ENCODE assay signal across 1 cellular context in genomic region chr2:202032841-202033316, GRCh38.
TF ChIP-seq lines count a peak whose summit lies in the region.

No MANE protein-coding gene starts in this region.

TF ChIP-seq in HepG2, 621 proteins besides CTCF, POLR2A, EP300 and RAD21 (continued from another document and continues in another):
- no peak for TF ChIP-seq ZNF143 (CRISPR knock-in tag; IDR thresholded peaks at IDR 0.05)
- TF ChIP-seq GFI1 (CRISPR knock-in tag; IDR thresholded peaks at IDR 0.05; ENCODE audit: borderline replicate concordance): no peak
- TF ChIP-seq TAF15 (IDR thresholded peaks at IDR 0.05; ENCODE audit: low read depth, low read length, poor library complexity, severe bottlenecking): peak; percentile 27
- TF ChIP-seq ZNF703 (CRISPR knock-in tag; IDR thresholded peaks at IDR 0.05; ENCODE audit: borderline replicate concordance): no peak
- no peak for TF ChIP-seq ZNF20 (CRISPR knock-in tag; IDR thresholded peaks at IDR 0.05)
- TF ChIP-seq ZNF776 (CRISPR knock-in tag; IDR thresholded peaks at IDR 0.05): no peak
- TF ChIP-seq BCL6 (CRISPR knock-in tag; IDR thresholded peaks at IDR 0.05): no peak
- no peak for TF ChIP-seq E2F5 (CRISPR knock-in tag; conservative IDR thresholded peaks at IDR 0.05)
- no peak for TF ChIP-seq KAT7 (CRISPR knock-in tag; IDR thresholded peaks at IDR 0.05; ENCODE audit: borderline replicate concordance)
- no peak for TF ChIP-seq SETDB1 (CRISPR knock-in tag; IDR thresholded peaks at IDR 0.05; ENCODE audit: borderline replicate concordance)
- TF ChIP-seq PBX3 (CRISPR knock-in tag; IDR thresholded peaks at IDR 0.05; ENCODE audit: borderline replicate concordance): no peak
- peak; percentile 45; the same call in 1 of the 2 replicates for TF ChIP-seq ARNT2 (CRISPR knock-in tag; IDR thresholded peaks at IDR 0.05; ENCODE audit: low read depth)
- TF ChIP-seq ZFP91 (CRISPR knock-in tag; IDR thresholded peaks at IDR 0.05; ENCODE audit: borderline replicate concordance): peak; percentile 47; the same call in 1 of the 2 replicates
- TF ChIP-seq HMGXB3 (CRISPR knock-in tag; IDR thresholded peaks at IDR 0.05; ENCODE audit: borderline replicate concordance): no peak
- no peak for TF ChIP-seq ZNF205 (CRISPR knock-in tag; IDR thresholded peaks at IDR 0.05)
- no peak for TF ChIP-seq JUND (CRISPR knock-in tag; IDR thresholded peaks at IDR 0.05)
- peak; percentile 30; the same call in 1 of the 2 replicates for TF ChIP-seq ZFX (CRISPR knock-in tag; IDR thresholded peaks at IDR 0.05; ENCODE audit: low read depth)
- TF ChIP-seq ZFP90 (CRISPR knock-in tag; IDR thresholded peaks at IDR 0.05; ENCODE audit: borderline replicate concordance): peak; percentile 87
- no peak for TF ChIP-seq ARNT (IDR thresholded peaks at IDR 0.05)
- TF ChIP-seq ZNF225 (CRISPR knock-in tag; IDR thresholded peaks at IDR 0.05): 0 out of 2 replicates have a peak, but pooled peaks have one; percentile 46
- no peak for TF ChIP-seq ZNF224 (CRISPR knock-in tag; IDR thresholded peaks at IDR 0.05)
- TF ChIP-seq HOXA3 (CRISPR knock-in tag; IDR thresholded peaks at IDR 0.05): 0 out of 2 replicates have a peak, but pooled peaks have one; percentile 18
- TF ChIP-seq MIER3 (CRISPR knock-in tag; IDR thresholded peaks at IDR 0.05; ENCODE audit: borderline replicate concordance): no peak
- TF ChIP-seq HINFP (CRISPR knock-in tag; IDR thresholded peaks at IDR 0.05; ENCODE audit: low read depth): no peak
- TF ChIP-seq SMAD3 (CRISPR knock-in tag; IDR thresholded peaks at IDR 0.05): no peak
- TF ChIP-seq DMAP1 (CRISPR knock-in tag; IDR thresholded peaks at IDR 0.05): no peak
- TF ChIP-seq ZNF292 (CRISPR knock-in tag; IDR thresholded peaks at IDR 0.05; ENCODE audit: borderline replicate concordance, low read depth): 0 out of 2 replicates have a peak, but pooled peaks have one; percentile 31
- no peak for TF ChIP-seq ZNF768 (CRISPR knock-in tag; IDR thresholded peaks at IDR 0.05)
- 0 out of 2 replicates have a peak, but pooled peaks have one; percentile 4 for TF ChIP-seq ZNF558 (CRISPR knock-in tag; IDR thresholded peaks at IDR 0.05; ENCODE audit: borderline replicate concordance)
- TF ChIP-seq ZSCAN20 (CRISPR knock-in tag; IDR thresholded peaks at IDR 0.05; ENCODE audit: borderline replicate concordance): peak; percentile 17; the same call in 1 of the 2 replicates
- TF ChIP-seq ZNF687 (CRISPR knock-in tag; IDR thresholded peaks at IDR 0.05): peak; percentile 57
- no peak for TF ChIP-seq ZBTB20 (CRISPR knock-in tag; IDR thresholded peaks at IDR 0.05; ENCODE audit: borderline replicate concordance, low read depth)
- TF ChIP-seq ZNF788 (CRISPR knock-in tag; IDR thresholded peaks at IDR 0.05; ENCODE audit: borderline replicate concordance): no peak
- no peak for TF ChIP-seq POLR2AphosphoS2 (IDR thresholded peaks at IDR 0.05; ENCODE audit: low read depth, low read length)
- no peak for TF ChIP-seq TRIM22 (IDR thresholded peaks at IDR 0.05)
- no peak for TF ChIP-seq PLRG1 (conservative IDR thresholded peaks at IDR 0.05)
- peak; percentile 22 for TF ChIP-seq AGO1 (IDR thresholded peaks at IDR 0.05; ENCODE audit: low read depth, low read length, poor library complexity, severe bottlenecking)
- no peak for TF ChIP-seq KDM5A (IDR thresholded peaks at IDR 0.05; ENCODE audit: borderline replicate concordance, low read length)
- TF ChIP-seq NKX3-1 (CRISPR knock-in tag; IDR thresholded peaks at IDR 0.05): no peak
- no peak for TF ChIP-seq GABPA (IDR thresholded peaks at IDR 0.05; ENCODE audit: low read depth, low read length)
- 0 out of 2 replicates have a peak, but pooled peaks have one; percentile 7 for TF ChIP-seq GABPA (CRISPR knock-in tag; IDR thresholded peaks at IDR 0.05; ENCODE audit: low read depth)
- TF ChIP-seq CREB3 (CRISPR knock-in tag; IDR thresholded peaks at IDR 0.05): no peak
- no peak for TF ChIP-seq ZNF10 (CRISPR knock-in tag; IDR thresholded peaks at IDR 0.05; ENCODE audit: borderline replicate concordance, low read depth)
- TF ChIP-seq CBX2 (IDR thresholded peaks at IDR 0.05; ENCODE audit: low read depth, low read length): 0 out of 2 replicates have a peak, but pooled peaks have one; percentile 82
- peak; percentile 59 for TF ChIP-seq CBX2 (CRISPR knock-in tag; IDR thresholded peaks at IDR 0.05; ENCODE audit: low read depth)
- no peak for TF ChIP-seq ZBTB7B (CRISPR knock-in tag; IDR thresholded peaks at IDR 0.05)
- TF ChIP-seq NFKB2 (CRISPR knock-in tag; IDR thresholded peaks at IDR 0.05; ENCODE audit: borderline replicate concordance): no peak; the same call in 1 of the 2 replicates
- peak; percentile 29; the same call in 1 of the 2 replicates for TF ChIP-seq ZNF552 (CRISPR knock-in tag; IDR thresholded peaks at IDR 0.05; ENCODE audit: borderline replicate concordance)
- no peak for TF ChIP-seq PAF1 (CRISPR knock-in tag; IDR thresholded peaks at IDR 0.05)
- TF ChIP-seq ZNF605 (CRISPR knock-in tag; IDR thresholded peaks at IDR 0.05): no peak; the same call in 1 of the 2 replicates
